2 cellular contexts compared by ENCODE assay signal in genomic region chr19:4817467-4818277, GRCh38.
TF ChIP-seq lines count a peak whose summit lies in the region.

No MANE protein-coding gene starts in this region.

TF ChIP-seq in GM23338, 12 proteins besides CTCF, POLR2A, EP300 and RAD21 (continued from another document):
- TF ChIP-seq ZNF462 (CRISPR knock-in tag; IDR thresholded peaks at IDR 0.05) (no peak), ZNF114 (CRISPR knock-in tag; IDR thresholded peaks at IDR 0.05) (no peak), REST (IDR thresholded peaks at IDR 0.05; ENCODE audit: unreplicated experiment) (no peak), CREB1 (CRISPR knock-in tag; IDR thresholded peaks at IDR 0.05; ENCODE audit: low read depth) (no peak), ETS1 (IDR thresholded peaks at IDR 0.05) (no peak), EZH2 (IDR thresholded peaks at IDR 0.05; ENCODE audit: low read depth, unreplicated experiment) (no peak), ZNF331 (CRISPR knock-in tag; IDR thresholded peaks at IDR 0.05; ENCODE audit: low read depth) (no peak), POLR2AphosphoS5 (IDR thresholded peaks at IDR 0.05; ENCODE audit: low read depth) (no peak), NANOG (IDR thresholded peaks at IDR 0.05; ENCODE audit: borderline replicate concordance) (no peak), JUNB (IDR thresholded peaks at IDR 0.05; ENCODE audit: unreplicated experiment) (no peak), EZH2phosphoT487 (IDR thresholded peaks at IDR 0.05; ENCODE audit: unreplicated experiment) (no peak)

TF ChIP-seq in IMR-90, 13 proteins besides CTCF, POLR2A, EP300 and RAD21:
- TF ChIP-seq ELK1 (IDR thresholded peaks at IDR 0.05; ENCODE audit: borderline replicate concordance, low read depth, low read length) (no peak), FOS (IDR thresholded peaks at IDR 0.05; ENCODE audit: low read depth, low read length) (no peak), MAFK (IDR thresholded peaks at IDR 0.05; ENCODE audit: low read depth, low read length) (no peak), MAZ (IDR thresholded peaks at IDR 0.05; ENCODE audit: borderline replicate concordance, low read depth, low read length) (no peak), BHLHE40 (IDR thresholded peaks at IDR 0.05; ENCODE audit: low read depth, low read length) (no peak), USF2 (IDR thresholded peaks at IDR 0.05; ENCODE audit: low read depth, low read length) (no peak), RFX5 (IDR thresholded peaks at IDR 0.05; ENCODE audit: low read depth, low read length) (no peak), SMC3 (IDR thresholded peaks at IDR 0.05; ENCODE audit: low read depth, low read length) (no peak), CHD1 (IDR thresholded peaks at IDR 0.05; ENCODE audit: low read depth, low read length) (no peak), RCOR1 (IDR thresholded peaks at IDR 0.05; ENCODE audit: insufficient replicate concordance, low read length) (no peak), MXI1 (IDR thresholded peaks at IDR 0.05; ENCODE audit: borderline replicate concordance, low read depth, low read length) (no peak), NFE2L2 (IDR thresholded peaks at IDR 0.05; ENCODE audit: low read depth, low read length) (no peak), CEBPB (IDR thresholded peaks at IDR 0.05; ENCODE audit: low read depth, low read length) (no peak)
TF ChIP-seq in IMR-90: peak in this region for 0.
